In the genomic region with DNA sequence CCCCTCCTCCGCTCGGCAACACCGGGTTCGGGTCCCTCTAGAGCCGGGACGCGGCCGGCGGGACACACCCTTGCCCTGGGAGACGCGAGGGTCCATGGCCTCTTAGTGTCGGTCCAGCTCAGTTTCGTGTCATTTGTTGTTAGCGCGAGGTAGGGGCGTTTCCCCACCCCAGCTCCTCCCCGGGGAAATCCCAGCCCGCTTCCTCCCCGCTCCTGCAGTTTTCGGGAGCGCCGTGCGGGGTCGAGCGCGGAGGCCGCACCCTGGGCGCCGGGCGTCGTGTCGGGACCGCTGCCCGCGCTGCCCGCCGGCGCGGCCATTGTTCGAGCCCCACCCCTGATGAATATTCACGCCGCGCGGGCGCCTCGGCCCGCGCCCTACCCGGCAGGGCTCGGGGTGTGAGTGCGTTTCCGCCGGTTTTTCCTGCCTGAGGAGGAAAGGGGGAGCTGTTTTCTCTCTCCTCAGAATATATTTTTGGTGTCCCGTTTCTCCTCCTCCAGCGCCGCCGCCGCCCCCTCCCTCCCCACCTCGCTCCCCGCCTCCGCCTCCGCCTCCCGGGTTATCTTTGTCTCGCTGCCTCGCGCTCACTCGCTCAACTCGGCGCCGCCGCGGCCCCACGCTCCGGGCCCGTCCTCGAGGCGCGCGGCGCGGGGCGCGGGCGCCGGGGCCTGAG, we compare ENCODE assay signal across 2 cellular contexts.
TF ChIP-seq lines count a peak whose summit lies in the region.

Gene MAP4K4, plus strand, starts transcription at position 584 of the 670 bp plus-strand sequence. CDS start 374 bp downstream, outside the sequence.

TF ChIP-seq in HCT116, 20 proteins besides CTCF, POLR2A, EP300 and RAD21:
- TF ChIP-seq POLR2AphosphoS5 (IDR thresholded peaks at IDR 0.05; ENCODE audit: low read depth, low read length) (peak; percentile 63), EGR1 (IDR thresholded peaks at IDR 0.05; ENCODE audit: low read depth) (peak; percentile 59), REST (IDR thresholded peaks at IDR 0.05; ENCODE audit: low read depth) (no peak), SIN3A (IDR thresholded peaks at IDR 0.05; ENCODE audit: low read depth) (peak; percentile 57; the same call in 1 of the 2 replicates), YY1 (IDR thresholded peaks at IDR 0.05; ENCODE audit: extremely low read depth, insufficient replicate concordance, low read depth, low read length) (peak; percentile 85), MAX (IDR thresholded peaks at IDR 0.05) (peak; percentile 45; the same call in 1 of the 2 replicates)

TF ChIP-seq in GM12878, 131 proteins besides CTCF, POLR2A, EP300 and RAD21 (continues in another document):
- TF ChIP-seq EGR1 (IDR thresholded peaks at IDR 0.05; ENCODE audit: borderline replicate concordance in 1 of 2, low read depth in 2 of 2, low read length in 2 of 2) (no peak), BHLHE40 (IDR thresholded peaks at IDR 0.05; ENCODE audit: borderline replicate concordance in 1 of 2, low read depth in 2 of 2, low read length in 1 of 2) (0 out of 4 replicates have a peak, but pooled peaks of 1 of the 2 experiments have one; percentile 16), POU2F2 (IDR thresholded peaks at IDR 0.05; ENCODE audit: borderline replicate concordance, low read depth, low read length) (0 out of 3 replicates have a peak, but pooled peaks have one; percentile 36), KAT2A (conservative IDR thresholded peaks at IDR 0.05; ENCODE audit: control insufficient read depth, low read depth, low read length) (no peak), FOXK2 (IDR thresholded peaks at IDR 0.05) (no peak), BCL11A (IDR thresholded peaks at IDR 0.05; ENCODE audit: low read depth, low read length) (no peak), MYC (IDR thresholded peaks at IDR 0.05; ENCODE audit: insufficient read depth, insufficient read length, insufficient replicate concordance, low read length, severe bottlenecking) (no peak), PML (IDR thresholded peaks at IDR 0.05; ENCODE audit: low read length) (no peak), ZNF217 (IDR thresholded peaks at IDR 0.05) (peak; percentile 79), RFX5 (IDR thresholded peaks at IDR 0.05; ENCODE audit: low read depth, low read length) (no peak), NR2C1 (IDR thresholded peaks at IDR 0.05) (no peak), PKNOX1 (IDR thresholded peaks at IDR 0.05) (no peak), SP1 (IDR thresholded peaks at IDR 0.05; ENCODE audit: low read depth, low read length) (no peak), NR2F1 (conservative IDR thresholded peaks at IDR 0.05) (peak; percentile 47), STAT3 (IDR thresholded peaks at IDR 0.05; ENCODE audit: low read depth, low read length) (no peak), LARP7 (IDR thresholded peaks at IDR 0.05) (peak; percentile 84), RB1 (IDR thresholded peaks at IDR 0.05; ENCODE audit: borderline replicate concordance) (peak; percentile 63; the same call in 1 of the 2 replicates), ZNF687 (IDR thresholded peaks at IDR 0.05) (peak; percentile 60), TCF12 (IDR thresholded peaks at IDR 0.05; ENCODE audit: low read depth, low read length) (no peak), BRCA1 (IDR thresholded peaks at IDR 0.05; ENCODE audit: low read depth, low read length) (no peak), CHD4 (IDR thresholded peaks at IDR 0.05) (no peak), CEBPZ (IDR thresholded peaks at IDR 0.05; ENCODE audit: low read depth, low read length) (no peak), SUZ12 (IDR thresholded peaks at IDR 0.05; ENCODE audit: unreplicated experiment) (peak; percentile 76), SMARCA5 (IDR thresholded peaks at IDR 0.05) (peak; percentile 62), BACH1 (IDR thresholded peaks at IDR 0.05; ENCODE audit: borderline replicate concordance) (peak; percentile 67), ELK1 (IDR thresholded peaks at IDR 0.05; ENCODE audit: low read depth, low read length) (no peak), NKRF (conservative IDR thresholded peaks at IDR 0.05) (peak; percentile 51; the same call in 1 of the 2 replicates), SREBF2 (IDR thresholded peaks at IDR 0.05; ENCODE audit: low read length) (no peak), MXI1 (IDR thresholded peaks at IDR 0.05; ENCODE audit: low read depth, low read length) (0 out of 2 replicates have a peak, but pooled peaks have one; percentile 18), SIX5 (IDR thresholded peaks at IDR 0.05; ENCODE audit: low read depth, low read length, severe bottlenecking) (no peak), GATAD2B (conservative IDR thresholded peaks at IDR 0.05; ENCODE audit: low read depth) (peak; percentile 74; the same call in 1 of the 2 replicates), ATF2 (IDR thresholded peaks at IDR 0.05; ENCODE audit: low read length) (no peak), MTA2 (IDR thresholded peaks at IDR 0.05; ENCODE audit: low read depth) (no peak), TCF3 (IDR thresholded peaks at IDR 0.05; ENCODE audit: borderline replicate concordance, insufficient read depth, low read depth, low read length) (no peak), IKZF1 (conservative IDR thresholded peaks at IDR 0.05) (peak; percentile 87)
- TF ChIP-seq, protein P1, sequence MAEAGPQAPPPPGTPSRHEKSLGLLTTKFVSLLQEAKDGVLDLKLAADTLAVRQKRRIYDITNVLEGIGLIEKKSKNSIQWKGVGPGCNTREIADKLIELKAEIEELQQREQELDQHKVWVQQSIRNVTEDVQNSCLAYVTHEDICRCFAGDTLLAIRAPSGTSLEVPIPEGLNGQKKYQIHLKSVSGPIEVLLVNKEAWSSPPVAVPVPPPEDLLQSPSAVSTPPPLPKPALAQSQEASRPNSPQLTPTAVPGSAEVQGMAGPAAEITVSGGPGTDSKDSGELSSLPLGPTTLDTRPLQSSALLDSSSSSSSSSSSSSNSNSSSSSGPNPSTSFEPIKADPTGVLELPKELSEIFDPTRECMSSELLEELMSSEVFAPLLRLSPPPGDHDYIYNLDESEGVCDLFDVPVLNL (IDR thresholded peaks at IDR 0.05; ENCODE audit: low read depth, low read length) = no peak
